11 cellular contexts compared by ENCODE assay signal in the genomic region with DNA sequence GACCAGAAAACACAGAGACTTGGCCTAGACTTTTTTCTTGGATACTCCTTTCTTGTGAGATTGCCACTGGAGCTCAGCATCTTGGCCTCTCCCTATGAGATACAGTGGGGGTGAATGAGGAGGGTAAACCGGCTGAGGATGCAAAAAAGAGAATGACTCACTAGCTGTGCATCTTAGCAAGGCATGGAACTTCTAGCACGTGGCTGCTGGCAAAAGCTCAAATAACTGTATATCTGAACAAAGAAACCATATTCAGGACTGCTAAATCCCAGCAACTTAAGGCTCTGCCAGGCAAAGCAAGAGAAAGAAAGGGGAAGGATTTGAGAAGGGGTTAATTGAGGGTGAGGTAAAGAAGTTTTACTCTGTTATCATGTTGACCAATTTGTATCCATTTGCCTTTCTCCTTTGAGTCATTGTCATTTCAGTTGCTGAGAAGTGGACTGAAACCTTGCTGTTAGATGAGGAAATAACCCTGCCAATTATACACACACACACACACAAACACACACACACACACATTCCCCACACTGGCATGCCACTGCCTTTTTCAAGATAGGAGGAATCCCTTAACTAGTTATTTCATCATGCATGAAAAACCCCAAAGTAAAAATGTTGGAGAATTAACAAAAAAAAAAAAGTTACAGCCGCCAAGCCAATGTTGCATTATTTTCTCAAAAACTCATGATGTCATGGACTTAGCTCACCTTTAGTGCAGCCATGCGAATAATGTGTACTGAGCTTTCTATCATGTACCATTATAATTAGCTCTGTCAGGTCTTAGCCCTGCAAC.
A peak's percentile ranks its signal among the peaks of the same experiment; 100 is the strongest.
DNase-seq lines count a peak whose midpoint lies in the region; TF ChIP-seq lines count a peak whose summit lies in the region.
"Had no signal": no experiment of that assay in that cellular context is flagged by ENCODE, and none has a peak within 500 bp of the region (broad histone marks: within the 10 kb centered on the region; RNA-seq: fewer than 3 reads in every experiment).

No MANE protein-coding gene starts in this region.

- H3K27ac ChIP-seq in AG04450 (ENCODE audit: low read depth, low read length), result peak overlapping the region; percentile 67
- H3K27ac ChIP-seq in brain microvascular endothelial cell, result peak overlapping the region; percentile 76
- H3K27ac ChIP-seq in mesenchymal stem cell (ENCODE audit: low read length, poor library complexity, severe bottlenecking), result peak overlapping the region; percentile 96
- H3K27ac ChIP-seq in MM.1S (ENCODE audit: low read length), result no peak overlapping the region

- H2AFZ ChIP-seq in mesenchymal stem cell (ENCODE audit: low read depth, low read length) (peak overlapping the region; percentile 27), MM.1S (ENCODE audit: low read length) (no peak overlapping the region)

- no peak overlapping the region for H2BK15ac ChIP-seq in mesenchymal stem cell (ENCODE audit: low read depth, poor library complexity, severe bottlenecking)

- H3K9me3 ChIP-seq in AG04450 (ENCODE audit: control insufficient read depth, insufficient read depth, low read length) (no peaks in the 10 kb centered on the region), mesenchymal stem cell (ENCODE audit: control insufficient read depth, low read length) (no peaks in the 10 kb centered on the region), BE2C (no peaks in the 10 kb centered on the region), MM.1S (replicated peaks; ENCODE audit: insufficient read depth, low read length) (no peaks in the 10 kb centered on the region)
- H3K9me3 ChIP-seq: esophagus squamous epithelium had no signal

- H3K14ac ChIP-seq in mesenchymal stem cell (ENCODE audit: low read length in 2 of 2), result no peak overlapping the region

- H3K23ac ChIP-seq in mesenchymal stem cell (ENCODE audit: low read length in 2 of 2), result no peak overlapping the region

- no peak overlapping the region for H4K8ac ChIP-seq in mesenchymal stem cell (ENCODE audit: low read length)

- CTCF ChIA-PET in AG04450 (lab: Charles Lee), result interaction anchor here (0.7 kb wide), 1 partner anchor 351 kb away, joined by 3 read pairs; no protein-coding TSS in a partner anchor

- H3K27me3 ChIP-seq in AG04450 (ENCODE audit: control insufficient read depth, insufficient read depth, low read length), result no peaks in the 10 kb centered on the region
- H3K27me3 ChIP-seq in brain microvascular endothelial cell (replicated peaks), result no peaks in the 10 kb centered on the region
- no peaks in the 10 kb centered on the region for H3K27me3 ChIP-seq in mesenchymal stem cell (ENCODE audit: control insufficient read depth in 1 of 2, insufficient read depth in 1 of 2, low read length in 2 of 2)
- no peaks in the 10 kb centered on the region for H3K27me3 ChIP-seq in BE2C
- H3K27me3 ChIP-seq in MM.1S (replicated peaks; ENCODE audit: insufficient read depth, low read length), result no peaks in the 10 kb centered on the region
- H3K27me3 ChIP-seq: esophagus squamous epithelium had no signal

- no peak overlapping the region for H2BK120ac ChIP-seq in mesenchymal stem cell (ENCODE audit: low read depth, low read length)

- H3K79me1 ChIP-seq in mesenchymal stem cell (replicated peaks; ENCODE audit: low read length, poor library complexity, severe bottlenecking), result no peaks in the 10 kb centered on the region

- no peaks in the 10 kb centered on the region for H3K9me2 ChIP-seq in MM.1S (replicated peaks; ENCODE audit: insufficient read depth, low read length)

- in situ Hi-C loops in brain microvascular endothelial cell (cut with HindIII; ENCODE audit: low pct_ligation_motif_present, low sequenced_read_pairs), result no loop called here

- peak overlapping the region in 1 of 2 experiments; percentile 37 for H3K18ac ChIP-seq in mesenchymal stem cell (ENCODE audit: low read depth in 1 of 2, low read length in 2 of 2)

- WGBS in mesenchymal stem cell, result 48% methylated on average over 4 of the region's 4 CpGs

- peak overlapping the region; percentile 59 to 78 for H2BK12ac ChIP-seq in mesenchymal stem cell (ENCODE audit: low read length in 2 of 2)

- no peak overlapping the region for H3K4me3 ChIP-seq in AG04450 (ENCODE audit: low read depth, low read length)
- no peak overlapping the region for H3K4me3 ChIP-seq in brain microvascular endothelial cell (ENCODE audit: low read depth, low read length)
- no peak overlapping the region for H3K4me3 ChIP-seq in mesenchymal stem cell (ENCODE audit: insufficient read depth in 1 of 2, low read depth in 1 of 2, low read length in 2 of 2)
- H3K4me3 ChIP-seq in BE2C (ENCODE audit: low read depth, low read length), result no peak overlapping the region
- no peak overlapping the region for H3K4me3 ChIP-seq in MM.1S (ENCODE audit: low read length)

- peak overlapping the region in 1 of 2 experiments; percentile 69 for H3K4ac ChIP-seq in mesenchymal stem cell (ENCODE audit: low read depth in 1 of 2, low read length in 2 of 2)

- H4K20me1 ChIP-seq in MM.1S (ENCODE audit: insufficient read depth, low read length), result no peaks in the 10 kb centered on the region

- H2AK5ac ChIP-seq in mesenchymal stem cell (ENCODE audit: low read length, severe bottlenecking), result peak overlapping the region; percentile 33

- no peaks in the 10 kb centered on the region for H3F3A ChIP-seq in MM.1S (ENCODE audit: insufficient read depth, low read length)

- H3K36me3 ChIP-seq in brain microvascular endothelial cell (replicated peaks) (no peaks in the 10 kb centered on the region), mesenchymal stem cell (ENCODE audit: control insufficient read depth in 1 of 2, insufficient read depth in 2 of 2, low read depth in 1 of 2, low read length in 2 of 2) (no peaks in the 10 kb centered on the region), BE2C (no peaks in the 10 kb centered on the region), MM.1S (replicated peaks; ENCODE audit: insufficient read depth, low read length) (no peaks in the 10 kb centered on the region)
- H3K36me3 ChIP-seq: esophagus squamous epithelium had no signal

- H2BK5ac ChIP-seq in mesenchymal stem cell (ENCODE audit: low read depth, low read length, poor library complexity, severe bottlenecking), result peak overlapping the region; percentile 10

- no peaks in the 10 kb centered on the region for H3K79me2 ChIP-seq in MM.1S (ENCODE audit: low read length)

- peak overlapping the region; percentile 16 for H3K4me2 ChIP-seq in mesenchymal stem cell (ENCODE audit: low read length, poor library complexity, severe bottlenecking)
- no peak overlapping the region for H3K4me2 ChIP-seq in MM.1S (ENCODE audit: low read depth, low read length)

- H4K91ac ChIP-seq in mesenchymal stem cell (ENCODE audit: low read length), result no peak overlapping the region

- H3K9ac ChIP-seq in mesenchymal stem cell (ENCODE audit: low read length), result no peak overlapping the region
- no peak overlapping the region for H3K9ac ChIP-seq in MM.1S (ENCODE audit: low read length)

- TF ChIP-seq CTCF in AG04450 (IDR thresholded peaks at IDR 0.05; ENCODE audit: low read depth, low read length) (no peak), brain microvascular endothelial cell (IDR thresholded peaks at IDR 0.05; ENCODE audit: low read depth, low read length, missing control alignments) (no peak), BE2C (IDR thresholded peaks at IDR 0.05; ENCODE audit: low read depth, low read length) (no peak), MM.1S (IDR thresholded peaks at IDR 0.05; ENCODE audit: low read length) (no peak)

- POLR2A ChIA-PET in AG04450 (lab: Yijun Ruan, JAX), result interaction anchor here (0.6 to 1.0 kb wide), 4 partner anchors 17 to 238 kb away, joined by 3 to 5 read pairs (median 4); no protein-coding TSS in a partner anchor

- DNase-seq in AG04450 (ENCODE audit: low read depth, low spot score) (peak; percentile 91), LHCN-M2 (ENCODE audit: low read depth) (peak; percentile 86), brain microvascular endothelial cell (peak; percentile 92), mesenchymal stem cell (peak; percentile 80), SHP77 treated with DMSO at 0.1 percent for 48 hours (lab: John Stamatoyannopoulos, UW) (no peak), BE2C (no peak), KG1 (lab: John Stamatoyannopoulos, UW) (no peak), MM.1S (no peak)
- DNase-seq: activated T-cell treated with anti-CD3 and anti-CD28 coated beads, Interleukin-2, amount 50 U/mL, for 4 hours; esophagus squamous epithelium; T-helper 17 cell had no signal

- H3K4me1 ChIP-seq in mesenchymal stem cell (ENCODE audit: control insufficient read depth, insufficient read depth, low read depth, low read length) (peaks cover 10% of the 10 kb centered on the region), BE2C (peaks cover 6% of the 10 kb centered on the region), MM.1S (ENCODE audit: low read length) (no peaks in the 10 kb centered on the region)

Comparison
In these comparisons a context has a peak if more than half of its experiments do, and no peak if none do; other contexts are left out.
1. DNase-seq: peak in AG04450 (single experiment), LHCN-M2 (single experiment), brain microvascular endothelial cell (single experiment) and mesenchymal stem cell (single experiment); none in SHP77 treated with DMSO at 0.1 percent for 48 hours (single experiment), BE2C (single experiment), KG1 (single experiment) and MM.1S (single experiment).